ENCODE assay signal across 8 cellular contexts in genomic region chr11:63478896-63479295, GRCh38. TPM values are rescaled to one million over a fixed set of nuclear protein-coding genes. Genes with fewer than 3 reads are reported as not detected.
DNase-seq lines count a peak whose midpoint lies in the region; ATAC-seq and TF ChIP-seq lines count a peak whose summit lies in the region.

No MANE protein-coding gene starts in this region.

- H3K27me3 Mint-ChIP-seq in CD14-positive monocyte (ENCODE audit: low read depth in 3 of 3): peaks cover 2 to 9% (median 5%) of the 10 kb centered on the region in 3 donors
- peaks cover 10% of the 10 kb centered on the region for H3K27me3 Mint-ChIP-seq in memory B cell

- H3K27ac Mint-ChIP-seq in CD14-positive monocyte (no peak overlapping the region), memory B cell (no peak overlapping the region)

- H3K4me3 Mint-ChIP-seq in CD14-positive monocyte: no peak overlapping the region
- no peak overlapping the region for H3K4me3 Mint-ChIP-seq in memory B cell

- peaks cover 7 to 23% (median 19%) of the 10 kb centered on the region in 7 donors for H3K9me3 Mint-ChIP-seq in CD14-positive monocyte
- peaks cover 7% of the 10 kb centered on the region for H3K9me3 Mint-ChIP-seq in memory B cell

- DNase-seq in CD14-positive monocyte (ENCODE audit: low spot score) (peak; percentile 51), HFF-Myc (ENCODE audit: extremely low read depth, low read depth) (peak; percentile 49), NCI-H526 treated with DMSO at 0.1 percent for 48 hours (lab: John Stamatoyannopoulos, UW) (peak; percentile 73), ecto neural progenitor cell (ENCODE audit: low spot score) (peak; percentile 58), memory B cell (ENCODE audit: low spot score in 2 of 2) (peak; percentile 48 to 67)
- DNase-seq in activated CD4-positive, alpha-beta T cell treated with anti-CD3 and anti-CD28 coated beads, Interleukin-2, amount 50 U/mL, for 1 hour: peak; percentile 43
- peak; percentile 21 to 30 for DNase-seq in stimulated activated CD8-positive, alpha-beta memory T cell treated with anti-CD3 and anti-CD28 coated beads, Interleukin-2, amount 100 ng/mL, for 1 hour (ENCODE audit: low read depth in 2 of 2)

- TF ChIP-seq CTCF in CD14-positive monocyte (IDR thresholded peaks at IDR 0.05) (peak; percentile 92), HFF-Myc (IDR thresholded peaks at IDR 0.05; ENCODE audit: low read depth, low read length, missing control alignments) (peak; percentile 81)

- H3K4me3 ChIP-seq in HFF-Myc (replicated peaks; ENCODE audit: low read depth, low read length): no peak overlapping the region

- ATAC-seq in memory B cell (ENCODE audit: low read depth) (peak; percentile 56), HG02884 (IDR thresholded peaks at IDR 0.05; ENCODE audit: unreplicated experiment) (no peak)

- no peaks in the 10 kb centered on the region for H3K36me3 Mint-ChIP-seq in CD14-positive monocyte
- H3K36me3 Mint-ChIP-seq in memory B cell: peaks cover 5% of the 10 kb centered on the region

- H3K4me1 Mint-ChIP-seq in CD14-positive monocyte: no peaks in the 10 kb centered on the region
- no peaks in the 10 kb centered on the region for H3K4me1 Mint-ChIP-seq in memory B cell

- intact Hi-C loops in CD14-positive monocyte (cut with micrococcal nuclease): loop anchor here (2.0 to 10.0 kb wide), 3 partner anchors 156 to 256 kb away; no protein-coding TSS in a partner anchor

RNA-seq across cellular contexts. Expression of gene PLAAT5, which starts 12.1 kb away (rescaled TPM):
- under 1 TPM in 1 of 2 donors, not detected in 1; 0.62 TPM for polyA plus RNA-seq in CD14-positive monocyte

RNA-seq across cellular contexts. Expression of gene LGALS12, which starts 27.0 kb away (rescaled TPM):
- polyA plus RNA-seq in CD14-positive monocyte: 10 to 100 TPM in 1 of 2 donors, 1 to 10 TPM in 1; 6.8 to 16.3 TPM

RNA-seq across cellular contexts. Expression of gene PLAAT4, which starts 57.7 kb away (rescaled TPM):
- polyA plus RNA-seq in CD14-positive monocyte: 100 to 1,000 TPM; 101 to 119 TPM
